Comparison of ENCODE assay signal across 20 cellular contexts in the genomic region with DNA sequence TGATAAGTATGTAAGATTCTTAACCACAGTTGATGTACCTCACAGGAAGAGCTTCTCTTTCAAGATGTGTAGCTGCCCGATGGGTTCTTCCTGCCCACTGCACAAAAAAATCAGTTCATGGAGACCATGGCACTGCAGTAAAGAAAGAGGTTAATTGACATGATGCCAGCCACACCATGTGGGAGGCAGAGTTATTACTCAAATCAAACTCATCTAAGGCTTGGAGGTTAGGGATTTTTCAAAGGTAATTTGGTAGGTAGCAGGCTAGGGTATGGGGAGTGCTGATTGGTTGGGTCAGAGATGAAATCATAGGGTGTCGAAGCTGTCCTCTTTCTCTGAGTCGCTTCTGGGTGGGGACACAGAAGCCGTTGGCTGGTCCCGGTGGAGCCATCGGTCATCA. TPM values are rescaled to one million over a fixed set of nuclear protein-coding genes. Genes with fewer than 3 reads are reported as not detected.
A peak's percentile ranks its signal among the peaks of the same experiment; 100 is the strongest.
DNase-seq lines count a peak whose midpoint lies in the region; ATAC-seq lines count a peak whose summit lies in the region.
"Had no signal": no experiment of that assay in that cellular context is flagged by ENCODE, and none has a peak within 500 bp of the region (broad histone marks: within the 10 kb centered on the region; RNA-seq: fewer than 3 reads in every experiment).

No MANE protein-coding gene starts in this region.

- H3K4me3 ChIP-seq in CD8-positive, alpha-beta memory T cell (ENCODE audit: low read length), result no peak overlapping the region
- H3K4me3 ChIP-seq in neuronal stem cell (ENCODE audit: low read length in 2 of 2), result no peak overlapping the region
- H3K4me3 ChIP-seq: colonic mucosa, heart left ventricle, tibial artery had no signal

- H3K36me3 ChIP-seq in CD8-positive, alpha-beta memory T cell (ENCODE audit: insufficient read depth, low read length), result peaks cover 18% of the 10 kb centered on the region
- peaks cover 25 to 97% of the 10 kb centered on the region in 2 donors for H3K36me3 ChIP-seq in neuronal stem cell (replicated peaks in 1 of 2; ENCODE audit: control insufficient read depth in 2 of 2, insufficient read depth in 2 of 2, low read length in 2 of 2)
- H3K36me3 ChIP-seq: colonic mucosa had no signal

- H4K8ac ChIP-seq in neuronal stem cell (ENCODE audit: low read depth, low read length), result no peak overlapping the region

- peak overlapping the region; percentile 74 to 96 (median 90) for H3K27ac Mint-ChIP-seq in CD8-positive, alpha-beta memory T cell
- peak overlapping the region; percentile 62 for H3K27ac Mint-ChIP-seq in activated T-helper 2 cell treated with anti-CD3 and anti-CD28 coated beads, Interferon-gamma antibody, Interleukin-2, Interleukin-4, amounts not matched to agents 10 μg/mL and 5 μg/mL and 100 μg/mL, durations not matched to agents 14 hours and 24 hours and 36 hours

- H4K91ac ChIP-seq in neuronal stem cell (ENCODE audit: low read depth, low read length, poor library complexity), result no peak overlapping the region

- H3K9me3 ChIP-seq in CD8-positive, alpha-beta memory T cell (ENCODE audit: low read length), result peaks cover 5% of the 10 kb centered on the region
- H3K9me3 ChIP-seq in neuronal stem cell (replicated peaks in 1 of 2; ENCODE audit: control insufficient read depth in 2 of 2, insufficient read depth in 1 of 2, low read depth in 1 of 2, low read length in 2 of 2), result peaks cover 0 to 50% of the 10 kb centered on the region in 2 donors
- H3K9me3 ChIP-seq: colonic mucosa, tibial artery had no signal

- ATAC-seq in left colon (peak; percentile 25), GM19452 (IDR thresholded peaks at IDR 0.05; ENCODE audit: unreplicated experiment) (no peak)
- ATAC-seq: esophagus mucosa, heart left ventricle had no signal

- H3K4me2 ChIP-seq in neuronal stem cell (ENCODE audit: insufficient read depth, low read length, poor library complexity, severe bottlenecking), result no peak overlapping the region

- H3K27me3 Mint-ChIP-seq in CD8-positive, alpha-beta memory T cell, result no peaks in the 10 kb centered on the region
- H3K27me3 Mint-ChIP-seq in activated T-helper 2 cell treated with anti-CD3 and anti-CD28 coated beads, Interferon-gamma antibody, Interleukin-2, Interleukin-4, amounts not matched to agents 10 μg/mL and 5 μg/mL and 100 μg/mL, durations not matched to agents 14 hours and 24 hours and 36 hours (ENCODE audit: low read depth), result no peaks in the 10 kb centered on the region

- CTCF ChIA-PET in CD8-positive, alpha-beta memory T cell (lab: Charles Lee), result interaction anchor here (0.6 to 5.9 kb wide), 3 partner anchors 14 to 1910 kb away, joined by 3 to 39 read pairs (median 4); no protein-coding TSS in a partner anchor

- H3K4me3 Mint-ChIP-seq in CD8-positive, alpha-beta memory T cell, result peak overlapping the region; percentile 1 to 66 (median 57)
- no peak overlapping the region for H3K4me3 Mint-ChIP-seq in activated T-helper 2 cell treated with anti-CD3 and anti-CD28 coated beads, Interferon-gamma antibody, Interleukin-2, Interleukin-4, amounts not matched to agents 10 μg/mL and 5 μg/mL and 100 μg/mL, durations not matched to agents 14 hours and 24 hours and 36 hours (ENCODE audit: low read depth)

- peaks cover 23 to 73% (median 31%) of the 10 kb centered on the region in 3 donors for H3K36me3 Mint-ChIP-seq in CD8-positive, alpha-beta memory T cell
- H3K36me3 Mint-ChIP-seq in activated T-helper 2 cell treated with anti-CD3 and anti-CD28 coated beads, Interferon-gamma antibody, Interleukin-2, Interleukin-4, amounts not matched to agents 10 μg/mL and 5 μg/mL and 100 μg/mL, durations not matched to agents 14 hours and 24 hours and 36 hours (ENCODE audit: low read depth), result peaks cover 73% of the 10 kb centered on the region

- H3K18ac ChIP-seq in neuronal stem cell (ENCODE audit: low read length), result no peak overlapping the region

- POLR2A ChIA-PET in CD8-positive, alpha-beta memory T cell (lab: Charles Lee), result interaction anchor here (0.7 kb wide), 2 partner anchors 15 to 474 kb away, joined by 8 to 9 read pairs; no protein-coding TSS in a partner anchor

- H3K23ac ChIP-seq in neuronal stem cell (ENCODE audit: low read depth, low read length, poor library complexity), result no peak overlapping the region

- no peaks in the 10 kb centered on the region for H3K27me3 ChIP-seq in CD8-positive, alpha-beta memory T cell (ENCODE audit: insufficient read depth, low read length, poor library complexity, severe bottlenecking)
- H3K27me3 ChIP-seq in neuronal stem cell (ENCODE audit: control insufficient read depth in 3 of 3, insufficient read depth in 3 of 3, low read depth in 1 of 3, low read length in 3 of 3), result no peaks in the 10 kb centered on the region
- H3K27me3 ChIP-seq: colonic mucosa, heart left ventricle, tibial artery had no signal

- no peak overlapping the region for H2BK5ac ChIP-seq in neuronal stem cell (ENCODE audit: low read length)

- WGBS in neuronal stem cell (ENCODE audit: extremely low coverage in 2 of 2, insufficient read length in 2 of 2, insufficient replicate concordance in 1 of 2), 2 donors, result no CpG with 5 or more reads among the region's 6 CpGs

- DNase-seq in CD8-positive, alpha-beta memory T cell, result peak in 2 of 5 donors; percentile 66 to 82
- peak in 4 of 5 experiments; percentile 19 to 91 (median 42) for DNase-seq in T-helper 2 cell
- DNase-seq in activated T-helper 2 cell treated with anti-CD3 and anti-CD28 coated beads, Interferon-gamma antibody, Interleukin-2, Interleukin-4, amounts not matched to agents 10 μg/mL and 5 μg/mL and 100 μg/mL, durations not matched to agents 14 hours and 24 hours and 36 hours (ENCODE audit: low spot score), result no peak
- no peak for DNase-seq in left colon
- DNase-seq in RPMI8226, result no peak
- DNase-seq in neuronal stem cell (ENCODE audit: low spot score), result no peak
- DNase-seq in hepatic stellate cell (ENCODE audit: low spot score), result no peak
- DNase-seq: AML-193, aorta, colonic mucosa, HCEC 1CT, heart left ventricle, KBM-7, kidney glomerular epithelial cell, NCI-H345, OCI-M1, posterior cingulate gyrus, tibial artery had no signal

- peaks cover 15% of the 10 kb centered on the region for H3K4me1 ChIP-seq in CD8-positive, alpha-beta memory T cell (ENCODE audit: insufficient read depth, low read length)
- no peaks in the 10 kb centered on the region for H3K4me1 ChIP-seq in neuronal stem cell (ENCODE audit: control insufficient read depth in 2 of 2, insufficient read depth in 1 of 2, low read depth in 1 of 2, low read length in 2 of 2)
- H3K4me1 ChIP-seq: colonic mucosa, heart left ventricle, tibial artery had no signal

- H3K14ac ChIP-seq in neuronal stem cell (ENCODE audit: low read length), result no peak overlapping the region

- no peak overlapping the region for H2BK120ac ChIP-seq in neuronal stem cell (ENCODE audit: low read depth, low read length)

- H3K4me1 Mint-ChIP-seq in CD8-positive, alpha-beta memory T cell, result peaks cover 21 to 24% (median 21%) of the 10 kb centered on the region in 3 donors
- peaks cover 16% of the 10 kb centered on the region for H3K4me1 Mint-ChIP-seq in activated T-helper 2 cell treated with anti-CD3 and anti-CD28 coated beads, Interferon-gamma antibody, Interleukin-2, Interleukin-4, amounts not matched to agents 10 μg/mL and 5 μg/mL and 100 μg/mL, durations not matched to agents 14 hours and 24 hours and 36 hours (ENCODE audit: low read depth)

- no peak overlapping the region for H2BK12ac ChIP-seq in neuronal stem cell (ENCODE audit: low read length)

- intact Hi-C loops in activated T-helper 2 cell treated with anti-CD3 and anti-CD28 coated beads, Interferon-gamma antibody, Interleukin-2, Interleukin-4, amounts not matched to agents 10 μg/mL and 5 μg/mL and 100 μg/mL, durations not matched to agents 14 hours and 24 hours and 36 hours (cut with micrococcal nuclease), result no loop called here
- intact Hi-C loops in left colon (cut with DNase I, micrococcal nuclease), result no loop called here

- no peak overlapping the region for H2AFZ ChIP-seq in neuronal stem cell (ENCODE audit: low read length)

- peaks cover 0 to 6% (median 4%) of the 10 kb centered on the region in 5 donors for H3K9me3 Mint-ChIP-seq in CD8-positive, alpha-beta memory T cell
- H3K9me3 Mint-ChIP-seq in activated T-helper 2 cell treated with anti-CD3 and anti-CD28 coated beads, Interferon-gamma antibody, Interleukin-2, Interleukin-4, amounts not matched to agents 10 μg/mL and 5 μg/mL and 100 μg/mL, durations not matched to agents 14 hours and 24 hours and 36 hours, result peaks cover 24% of the 10 kb centered on the region

- no peaks in the 10 kb centered on the region for H3K79me1 ChIP-seq in neuronal stem cell (ENCODE audit: low read depth, low read length)

- H3K4ac ChIP-seq in neuronal stem cell (ENCODE audit: low read length), result no peak overlapping the region

- no peak overlapping the region for H3K27ac ChIP-seq in CD8-positive, alpha-beta memory T cell (ENCODE audit: low read depth, low read length)
- no peak overlapping the region for H3K27ac ChIP-seq in neuronal stem cell (replicated peaks; ENCODE audit: low read length)
- H3K27ac ChIP-seq: colonic mucosa, tibial artery had no signal

- H2AK5ac ChIP-seq in neuronal stem cell (ENCODE audit: low read depth, low read length), result no peak overlapping the region

- H3K9ac ChIP-seq in neuronal stem cell (ENCODE audit: low read depth, low read length, poor library complexity), result no peak overlapping the region

- no peak overlapping the region for H2BK15ac ChIP-seq in neuronal stem cell (ENCODE audit: low read length)

RNA-seq across cellular contexts. Expression of a gene that starts 57.4 kb away (rescaled TPM):
- 10 to 100 TPM; 59.3 to 64.6 TPM for total RNA-seq in CD8-positive, alpha-beta memory T cell
- polyA plus RNA-seq in CD8-positive, alpha-beta memory T cell, result 21.4 TPM
- 140 and 146 TPM in 2 replicates for total RNA-seq in activated T-helper 2 cell treated with anti-CD3 and anti-CD28 coated beads, Interferon-gamma antibody, Interleukin-2, Interleukin-4, amounts not matched to agents 10 μg/mL and 5 μg/mL and 100 μg/mL, durations not matched to agents 14 hours and 24 hours and 36 hours
- total RNA-seq in left colon, result 100 to 1,000 TPM; 161 to 208 TPM
- polyA plus RNA-seq in neuronal stem cell (2013, experiment 1 of 2), result 8.7 TPM
- polyA plus RNA-seq in neuronal stem cell (2013, experiment 2 of 2), result 8.8 TPM

Comparison
In these comparisons a context has a peak if more than half of its experiments do, and no peak if none do; other contexts are left out.
1. DNase-seq: peak in T-helper 2 cell (4 of 5); none in activated T-helper 2 cell treated with anti-CD3 and anti-CD28 coated beads, Interferon-gamma antibody, Interleukin-2, Interleukin-4, amounts not matched to agents 10 μg/mL and 5 μg/mL and 100 μg/mL, durations not matched to agents 14 hours and 24 hours and 36 hours (single experiment), left colon (0 of 2), RPMI8226 (single experiment), neuronal stem cell (single experiment) and hepatic stellate cell (single experiment).